In the genomic region with DNA sequence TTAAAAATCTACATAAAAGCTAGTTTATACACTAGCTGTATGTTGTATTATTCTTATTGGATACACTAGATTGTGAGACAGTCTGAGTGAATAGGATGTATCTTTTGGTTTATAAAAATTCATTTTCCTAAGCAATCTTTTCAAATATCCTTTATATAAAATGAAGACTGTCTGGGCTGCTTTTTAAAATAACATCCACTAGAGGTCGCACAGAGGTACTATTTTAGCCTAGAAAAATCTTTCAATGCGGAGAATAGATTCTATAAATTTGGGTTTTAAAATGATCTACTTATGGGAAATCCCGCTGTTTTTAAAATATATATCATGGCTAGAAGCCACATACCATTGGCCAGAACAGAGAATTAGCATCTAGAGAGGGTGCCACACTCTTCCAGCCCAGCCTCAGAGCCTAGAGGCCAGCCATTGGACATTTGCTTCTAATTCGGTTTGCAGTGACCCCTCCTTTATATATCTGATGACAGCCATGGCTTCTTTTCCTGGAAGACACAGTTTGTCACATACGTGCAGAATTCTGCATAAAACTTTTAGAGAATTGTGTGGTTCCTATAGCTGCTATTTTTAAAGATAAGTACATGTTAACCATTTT, we compare ENCODE assay signal across 10 cellular contexts. TPM values are rescaled to one million over a fixed set of nuclear protein-coding genes. Genes with fewer than 3 reads are reported as not detected.
DNase-seq lines count a peak whose midpoint lies in the region; ATAC-seq and TF ChIP-seq lines count a peak whose summit lies in the region.
"Had no signal": no experiment of that assay in that cellular context is flagged by ENCODE, and none has a peak within 500 bp of the region (broad histone marks: within the 10 kb centered on the region; RNA-seq: fewer than 3 reads in every experiment).

No MANE protein-coding gene starts in this region.

- H4K91ac ChIP-seq in trophoblast cell (ENCODE audit: low read depth, low read length), result no peak overlapping the region

- H3K27ac Mint-ChIP-seq in stimulated activated naive B cell treated with anti-CD40 and anti-IgM and Interleukin-4, amounts not matched to agents 10 μg/mL and 1 μg/mL and 100 μg/mL, for 72 hours, result no peak overlapping the region
- H3K27ac Mint-ChIP-seq: CD8-positive, alpha-beta memory T cell had no signal

- H2BK12ac ChIP-seq in trophoblast cell (ENCODE audit: low read length), result peak overlapping the region; percentile 76

- ATAC-seq in HG03159 (IDR thresholded peaks at IDR 0.05; ENCODE audit: unreplicated experiment), result peak; percentile 49
- ATAC-seq in Panc1, result peak; percentile 63; the same call in 1 of the 2 replicates
- no peak for ATAC-seq in stimulated activated naive B cell treated with anti-CD40 and anti-IgM and Interleukin-4, amounts not matched to agents 10 μg/mL and 1 μg/mL and 100 μg/mL, for 72 hours (replicated peaks)

- BruUV-seq in Panc1 (replicated peaks; lab: Mats Ljungman, UMichigan), result no TSS peak

- H3K27ac ChIP-seq in Panc1 (ENCODE audit: low read length) (no peak overlapping the region), esophagus squamous epithelium (no peak overlapping the region), trophoblast cell (ENCODE audit: low read depth, low read length) (no peak overlapping the region)

- H3K27me3 ChIP-seq in Panc1 (ENCODE audit: control insufficient read depth, insufficient read depth, low read length) (peaks cover 10% of the 10 kb centered on the region), esophagus squamous epithelium (peaks cover 0 to 3% (median 0%) of the 10 kb centered on the region in 4 donors), trophoblast cell (ENCODE audit: insufficient read depth, low read length) (no peaks in the 10 kb centered on the region)

- peaks cover 10 to 18% of the 10 kb centered on the region in 2 donors for H3K27me3 Mint-ChIP-seq in stimulated activated naive B cell treated with anti-CD40 and anti-IgM and Interleukin-4, amounts not matched to agents 10 μg/mL and 1 μg/mL and 100 μg/mL, for 72 hours

- POLR2A ChIA-PET in Panc1 (lab: Charles Lee), result no interaction called here

- H2BK120ac ChIP-seq in trophoblast cell (ENCODE audit: insufficient read depth, low read length, poor library complexity), result no peak overlapping the region

- no peak for TF ChIP-seq POLR2A in esophagus squamous epithelium (IDR thresholded peaks at IDR 0.05)

- no peaks in the 10 kb centered on the region for H3K36me3 ChIP-seq in Panc1 (ENCODE audit: control insufficient read depth, insufficient read depth, low read length)
- no peaks in the 10 kb centered on the region for H3K36me3 ChIP-seq in esophagus squamous epithelium
- H3K36me3 ChIP-seq in trophoblast cell (ENCODE audit: control insufficient read depth in 1 of 2, insufficient read depth in 2 of 2, low read length in 2 of 2), result no peaks in the 10 kb centered on the region

- no peaks in the 10 kb centered on the region for H3K36me3 Mint-ChIP-seq in stimulated activated naive B cell treated with anti-CD40 and anti-IgM and Interleukin-4, amounts not matched to agents 10 μg/mL and 1 μg/mL and 100 μg/mL, for 72 hours
- H3K36me3 Mint-ChIP-seq: CD8-positive, alpha-beta memory T cell had no signal

- H3K4me2 ChIP-seq in trophoblast cell (ENCODE audit: low read length), result no peak overlapping the region

- H3K14ac ChIP-seq in trophoblast cell (ENCODE audit: low read length), result no peak overlapping the region

- no peaks in the 10 kb centered on the region for H3K79me1 ChIP-seq in trophoblast cell (ENCODE audit: low read length)

- no peak overlapping the region for H3K9ac ChIP-seq in trophoblast cell (ENCODE audit: low read length)

- intact Hi-C loops in Panc1 (cut with micrococcal nuclease; ENCODE audit: unreplicated experiment), result loop anchor here (2.0 to 10.0 kb wide), 3 partner anchors 43 to 375 kb away; no protein-coding TSS in a partner anchor
- intact Hi-C loops in esophagus squamous epithelium (cut with DNase I), result loop anchor here (10.0 kb wide), 1 partner anchor 75 kb away; no protein-coding TSS in a partner anchor

- CTCF ChIA-PET in Panc1 (lab: Charles Lee), result interaction anchor here (0.7 to 1.6 kb wide), 2 partner anchors 193 to 378 kb away, joined by 3 read pairs; no protein-coding TSS in a partner anchor

- H2AK5ac ChIP-seq in trophoblast cell (ENCODE audit: low read length), result no peak overlapping the region

- DNase-seq in NCI-H1105 treated with DMSO at 0.1 percent for 48 hours (lab: John Stamatoyannopoulos, UW) (peak; percentile 51), NCI-H1105 (lab: John Stamatoyannopoulos, UW) (no peak), Panc1 (ENCODE audit: low read depth, low spot score) (no peak), esophagus squamous epithelium (lab: John Stamatoyannopoulos, UW) (no peak), trophoblast cell (peak in 1 of 2 donors; percentile 73), H4 (ENCODE audit: low spot score) (no peak)
- DNase-seq in stimulated activated naive B cell treated with anti-CD40 and anti-IgM and Interleukin-4, amounts not matched to agents 10 μg/mL and 1 μg/mL and 100 μg/mL, for 72 hours, result no peak

- H3K9me3 ChIP-seq in Panc1 (ENCODE audit: control insufficient read depth, insufficient read depth, low read depth, low read length), result no peaks in the 10 kb centered on the region
- H3K9me3 ChIP-seq in esophagus squamous epithelium, result no peaks in the 10 kb centered on the region
- H3K9me3 ChIP-seq in trophoblast cell (ENCODE audit: insufficient read depth, low read depth, low read length), result no peaks in the 10 kb centered on the region

- H3K9me3 Mint-ChIP-seq in stimulated activated naive B cell treated with anti-CD40 and anti-IgM and Interleukin-4, amounts not matched to agents 10 μg/mL and 1 μg/mL and 100 μg/mL, for 72 hours, result no peaks in the 10 kb centered on the region
- H3K9me3 Mint-ChIP-seq: CD8-positive, alpha-beta memory T cell had no signal

- no peaks in the 10 kb centered on the region for H3K4me1 Mint-ChIP-seq in stimulated activated naive B cell treated with anti-CD40 and anti-IgM and Interleukin-4, amounts not matched to agents 10 μg/mL and 1 μg/mL and 100 μg/mL, for 72 hours
- H3K4me1 Mint-ChIP-seq: CD8-positive, alpha-beta memory T cell had no signal

- no peak overlapping the region for H2BK5ac ChIP-seq in trophoblast cell (ENCODE audit: low read depth, low read length, poor library complexity)

- H3K4me1 ChIP-seq in Panc1 (ENCODE audit: control insufficient read depth, insufficient read depth, low read length) (no peaks in the 10 kb centered on the region), esophagus squamous epithelium (no peaks in the 10 kb centered on the region), trophoblast cell (ENCODE audit: control insufficient read depth in 1 of 2, insufficient read depth in 2 of 2, low read length in 2 of 2) (peaks cover 0 to 4% of the 10 kb centered on the region in 2 experiments)

- H3K18ac ChIP-seq in trophoblast cell (ENCODE audit: low read length), result no peak overlapping the region

- peak; percentile 86 for TF ChIP-seq CTCF in Panc1 (IDR thresholded peaks at IDR 0.05)
- peak; percentile 58 to 70 (median 67) for TF ChIP-seq CTCF in esophagus squamous epithelium (IDR thresholded peaks at IDR 0.05)

- WGBS in esophagus squamous epithelium, 2 donors, result 14 to 18% methylated on average over 5 of the region's 5 CpGs
- WGBS in trophoblast cell (ENCODE audit: extremely low coverage, insufficient coverage, insufficient read length), result no CpG with 5 or more reads among the region's 5 CpGs

- in situ Hi-C loops in Panc1 (cut with HindIII; ENCODE audit: low pct_unique_long_range_greater_than_20kb, low sequenced_read_pairs), result no loop called here

- H4K8ac ChIP-seq in trophoblast cell (ENCODE audit: low read depth, low read length), result no peak overlapping the region

- no peak overlapping the region for H3K4ac ChIP-seq in trophoblast cell (ENCODE audit: low read depth, low read length)

- H4K12ac ChIP-seq in trophoblast cell (ENCODE audit: low read depth, low read length), result no peak overlapping the region

- H3K4me3 Mint-ChIP-seq in stimulated activated naive B cell treated with anti-CD40 and anti-IgM and Interleukin-4, amounts not matched to agents 10 μg/mL and 1 μg/mL and 100 μg/mL, for 72 hours, result no peak overlapping the region
- H3K4me3 Mint-ChIP-seq: CD8-positive, alpha-beta memory T cell had no signal

- no peak overlapping the region for H3K23ac ChIP-seq in trophoblast cell (ENCODE audit: low read length)

- no peak overlapping the region for H2AFZ ChIP-seq in trophoblast cell (ENCODE audit: insufficient read depth, low read length, poor library complexity)

- no peaks in the 10 kb centered on the region for H3K79me2 ChIP-seq in trophoblast cell (ENCODE audit: control insufficient read depth, insufficient read depth, low read length, poor library complexity)

- H3K4me3 ChIP-seq in Panc1 (ENCODE audit: low read depth in 2 of 2, low read length in 2 of 2), result no peak overlapping the region
- no peak overlapping the region for H3K4me3 ChIP-seq in esophagus squamous epithelium
- no peak overlapping the region for H3K4me3 ChIP-seq in trophoblast cell (ENCODE audit: low read depth, low read length)

RNA-seq across cellular contexts. Expression of a gene that starts 7.3 kb away (rescaled TPM):
- total RNA-seq in Panc1 (2021; ENCODE audit: unreplicated experiment) (not detected), esophagus squamous epithelium (not detected)
- not detected for polyA plus RNA-seq in Panc1 (2012; ENCODE audit: insufficient read length)
- polyA plus RNA-seq in trophoblast cell (2013), result not detected in 2 replicates
- not detected in 2 replicates for total RNA-seq in H4 (2014; rRNA removed; shearing (Covaris generic))
- total RNA-seq: activated CD8-positive, alpha-beta memory T cell treated with anti-CD3 and anti-CD28 coated beads for 36 hours; CD8-positive, alpha-beta memory T cell had no signal
- polyA plus RNA-seq: CD8-positive, alpha-beta memory T cell had no signal

RNA-seq across cellular contexts. Expression of a gene that starts 24.1 kb away (rescaled TPM):
- total RNA-seq in Panc1 (2021; ENCODE audit: unreplicated experiment), result 11.2 TPM
- 4.5 TPM for polyA plus RNA-seq in Panc1 (2012; ENCODE audit: insufficient read length)
- 1 to 10 TPM; 1.4 to 6.1 (median 1.8) TPM for total RNA-seq in esophagus squamous epithelium
- 4.5 and 4.8 TPM in 2 replicates for polyA plus RNA-seq in trophoblast cell (2013)
- total RNA-seq in H4 (2014; rRNA removed; shearing (Covaris generic)), result not detected in 2 replicates

RNA-seq across cellular contexts. Expression of a gene that starts 25.8 kb away (rescaled TPM):
- total RNA-seq in Panc1 (2021; ENCODE audit: unreplicated experiment), result 15.4 TPM
- 8.7 TPM for polyA plus RNA-seq in Panc1 (2012; ENCODE audit: insufficient read length)
- total RNA-seq in esophagus squamous epithelium, result 10 to 100 TPM in 3 of 4 donors, 1 to 10 TPM in 1; 6.0 to 19.3 (median 11.4) TPM
- 16.1 and 19.0 TPM in 2 replicates for polyA plus RNA-seq in trophoblast cell (2013)
- total RNA-seq in H4 (2014; rRNA removed; shearing (Covaris generic)), result 7.9 and 13.3 TPM in 2 replicates

RNA-seq across cellular contexts. Expression of a gene that starts 25.9 kb away (rescaled TPM):
- total RNA-seq in Panc1 (2021; ENCODE audit: unreplicated experiment) (35.0 TPM), esophagus squamous epithelium (10 to 100 TPM in 2 of 4 donors, 1 to 10 TPM in 2; 9.0 to 18.3 (median 12.1) TPM)
- polyA plus RNA-seq in Panc1 (2012; ENCODE audit: insufficient read length), result 12.6 TPM
- 12.4 TPM in 2 replicates for polyA plus RNA-seq in trophoblast cell (2013)
- 22.9 and 30.9 TPM in 2 replicates for total RNA-seq in H4 (2014; rRNA removed; shearing (Covaris generic))

RNA-seq across cellular contexts. Expression of a gene that starts 47.6 kb away (rescaled TPM):
- total RNA-seq in Panc1 (2021; ENCODE audit: unreplicated experiment) (2.1 TPM), esophagus squamous epithelium (1 to 10 TPM in 2 of 4 donors, under 1 TPM in 2; 0.18 to 3.1 (median 2.0) TPM)
- polyA plus RNA-seq in Panc1 (2012; ENCODE audit: insufficient read length), result 0.84 TPM
- 0.85 and 1.1 TPM in 2 replicates for polyA plus RNA-seq in trophoblast cell (2013)
- not detected in 2 replicates for total RNA-seq in H4 (2014; rRNA removed; shearing (Covaris generic))

Comparison
In these comparisons a context has a peak if more than half of its experiments do, and no peak if none do; other contexts are left out.
1. ATAC-seq: peak in HG03159 (single experiment) and Panc1 (single experiment); none in stimulated activated naive B cell treated with anti-CD40 and anti-IgM and Interleukin-4, amounts not matched to agents 10 μg/mL and 1 μg/mL and 100 μg/mL, for 72 hours (0 of 2).